20 cellular contexts compared by ENCODE assay signal in genomic region chr22:45188779-45189178, GRCh38.
"Had no signal": no experiment of that assay in that cellular context is flagged by ENCODE, and none has a peak within 500 bp of the region (broad histone marks: within the 10 kb centered on the region; RNA-seq: fewer than 3 reads in every experiment).

No MANE protein-coding gene starts in this region.

- H3K4me3 ChIP-seq: colonic mucosa, left lung, transverse colon had no signal

- H3K9me3 Mint-ChIP-seq: brain; central memory CD8-positive, alpha-beta T cell; nephron had no signal

- H3K27me3 ChIP-seq: colonic mucosa, left lung, transverse colon had no signal

- H3K27me3 Mint-ChIP-seq: brain; central memory CD8-positive, alpha-beta T cell had no signal

- H3K4me1 Mint-ChIP-seq: nephron had no signal

- H3K4me3 Mint-ChIP-seq: brain; central memory CD8-positive, alpha-beta T cell; nephron had no signal

- FAIRE-seq: frontal cortex, kidney had no signal

- H3K9me3 ChIP-seq: colonic mucosa, left lung, transverse colon had no signal

- ATAC-seq: left lung had no signal

- H3K27ac ChIP-seq: colonic mucosa, left lung, transverse colon had no signal

- H3K36me3 ChIP-seq: colonic mucosa had no signal

- H3K4me1 ChIP-seq: colonic mucosa, left lung, transverse colon had no signal

- DNase-seq: activated CD4-positive, alpha-beta T cell treated with anti-CD3 and anti-CD28 coated beads, Interleukin-2, amount 50 U/mL, for 4 hours; activated CD4-positive, CD25-positive, alpha-beta regulatory T cell treated with anti-CD3 and anti-CD28 coated beads, Interleukin-2, amount 50 U/mL, for 72 hours; activated naive CD4-positive, alpha-beta T cell treated with Interleukin-2 at 50 U/mL for 16 hours; anterior cingulate cortex; colonic mucosa; kidney; left lung; mammary epithelial cell; midbrain; occipital lobe; stimulated activated CD4-positive, alpha-beta T cell treated with anti-CD3 and anti-CD28 coated beads, Interleukin-2, amount 100 ng/mL, for 24 hours; stimulated activated naive CD4-positive, alpha-beta T cell treated with Interleukin-2 at 50 U/mL for 16 hours; substantia nigra; SW 1271; T1000; transverse colon had no signal
